1 cellular context compared by ENCODE assay signal in the genomic region with DNA sequence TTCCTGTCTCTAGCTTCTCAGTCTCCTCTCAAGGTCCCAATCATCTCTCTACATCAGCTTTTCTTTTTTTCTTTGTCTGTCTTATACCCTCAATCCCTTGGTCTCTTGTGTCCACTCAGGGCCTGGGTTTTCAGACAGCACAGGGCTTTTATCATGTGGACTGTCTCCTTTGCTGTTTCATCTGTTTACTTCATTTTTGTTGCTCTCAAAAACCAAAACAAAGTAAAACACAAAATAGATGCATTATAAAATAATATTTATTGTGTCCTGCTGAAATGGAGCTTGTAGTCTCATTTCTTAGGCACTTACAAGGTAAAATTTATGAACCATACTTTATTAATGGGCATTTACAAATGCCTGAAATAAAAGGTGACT.
TF ChIP-seq lines count a peak whose summit lies in the region.

No MANE protein-coding gene starts in this region.

TF ChIP-seq in A549, 52 proteins besides CTCF, POLR2A, EP300 and RAD21 (continued from another document):
- TF ChIP-seq, protein P1, sequence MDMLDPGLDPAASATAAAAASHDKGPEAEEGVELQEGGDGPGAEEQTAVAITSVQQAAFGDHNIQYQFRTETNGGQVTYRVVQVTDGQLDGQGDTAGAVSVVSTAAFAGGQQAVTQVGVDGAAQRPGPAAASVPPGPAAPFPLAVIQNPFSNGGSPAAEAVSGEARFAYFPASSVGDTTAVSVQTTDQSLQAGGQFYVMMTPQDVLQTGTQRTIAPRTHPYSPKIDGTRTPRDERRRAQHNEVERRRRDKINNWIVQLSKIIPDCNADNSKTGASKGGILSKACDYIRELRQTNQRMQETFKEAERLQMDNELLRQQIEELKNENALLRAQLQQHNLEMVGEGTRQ (IDR thresholded peaks at IDR 0.05) = no peak
- TF ChIP-seq ZNF302 (CRISPR knock-in tag; IDR thresholded peaks at IDR 0.05) (no peak), NR3C1 (IDR thresholded peaks at IDR 0.05) (no peak), SMC3 (IDR thresholded peaks at IDR 0.05) (no peak), HOXB5 (CRISPR knock-in tag; IDR thresholded peaks at IDR 0.05) (no peak), KDM1A (IDR thresholded peaks at IDR 0.05; ENCODE audit: low read depth) (no peak), FOSB (CRISPR knock-in tag; IDR thresholded peaks at IDR 0.05) (no peak)
- TF ChIP-seq, protein P2, sequence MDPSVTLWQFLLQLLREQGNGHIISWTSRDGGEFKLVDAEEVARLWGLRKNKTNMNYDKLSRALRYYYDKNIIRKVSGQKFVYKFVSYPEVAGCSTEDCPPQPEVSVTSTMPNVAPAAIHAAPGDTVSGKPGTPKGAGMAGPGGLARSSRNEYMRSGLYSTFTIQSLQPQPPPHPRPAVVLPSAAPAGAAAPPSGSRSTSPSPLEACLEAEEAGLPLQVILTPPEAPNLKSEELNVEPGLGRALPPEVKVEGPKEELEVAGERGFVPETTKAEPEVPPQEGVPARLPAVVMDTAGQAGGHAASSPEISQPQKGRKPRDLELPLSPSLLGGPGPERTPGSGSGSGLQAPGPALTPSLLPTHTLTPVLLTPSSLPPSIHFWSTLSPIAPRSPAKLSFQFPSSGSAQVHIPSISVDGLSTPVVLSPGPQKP (IDR thresholded peaks at IDR 0.05; ENCODE audit: low read depth, low read length) = no peak
